In the genomic region with DNA sequence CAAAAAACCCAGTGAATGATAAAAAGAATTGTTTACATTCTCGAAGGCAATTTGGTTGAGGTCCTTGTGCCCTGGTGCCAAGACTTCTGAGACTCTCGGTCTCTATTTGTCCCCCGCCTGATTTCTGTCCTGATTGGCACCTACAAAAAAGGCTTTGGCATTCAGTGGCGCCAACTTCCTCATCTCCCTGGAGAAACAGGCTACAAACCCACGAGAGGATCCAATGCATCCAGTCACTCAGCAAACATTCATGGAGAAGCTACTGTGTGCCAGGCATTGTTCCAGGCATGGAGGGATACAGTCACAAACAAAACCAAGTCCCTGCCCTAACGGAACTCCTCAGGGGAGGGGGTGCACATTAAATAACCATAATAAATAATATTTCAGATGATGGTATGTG, we compare ENCODE assay signal across 15 cellular contexts. TPM values are rescaled to one million over a fixed set of nuclear protein-coding genes. Genes with fewer than 3 reads are reported as not detected.
DNase-seq lines count a peak whose midpoint lies in the region; FAIRE-seq and TF ChIP-seq lines count a peak whose summit lies in the region.
"Had no signal": no experiment of that assay in that cellular context is flagged by ENCODE, and none has a peak within 500 bp of the region (broad histone marks: within the 10 kb centered on the region; RNA-seq: fewer than 3 reads in every experiment).

No MANE protein-coding gene starts in this region.

- no peak for TF ChIP-seq POLR2A in H1 (IDR thresholded peaks at IDR 0.05; ENCODE audit: control extremely low read depth in 1 of 2, low read depth in 2 of 2, low read length in 2 of 2)

- FAIRE-seq in H1 (lab: Jason Lieb, UNC): no peak
- FAIRE-seq: A549, D721Med had no signal

- WGBS in H1 (ENCODE audit: extremely low coverage in 1 of 2, insufficient coverage in 1 of 2, insufficient read length in 1 of 2, insufficient replicate concordance in 2 of 2, low coverage in 1 of 2, low lambda C conversion rate in 2 of 2, missing lambda C conversion rate in 1 of 2), 2 experiments: 85% methylated on average over 6 of the region's 6 CpGs; no CpG with 5 or more reads in 1 of the 2 experiments

- POLR2A ChIA-PET in H1 (lab: Charles Lee; ENCODE audit: partially characterized antibody): no interaction called here

- H2BK5ac ChIP-seq in H1 (ENCODE audit: low read depth, low read length): no peak overlapping the region

- 0 out of 2 replicates have a peak overlapping the region, but pooled peaks have one; percentile 6 for H2BK15ac ChIP-seq in H1 (ENCODE audit: low read length)

- H3K18ac ChIP-seq in H1 (ENCODE audit: extremely low read depth, low read length): no peak overlapping the region

- TF ChIP-seq CTCF in H1 (IDR thresholded peaks at IDR 0.05; ENCODE audit: control extremely low read depth in 1 of 3, insufficient read depth in 1 of 3, low read depth in 1 of 3, low read length in 3 of 3) (no peak), parathyroid adenoma (IDR thresholded peaks at IDR 0.05) (no peak)

- H3K4ac ChIP-seq in H1 (replicated peaks; ENCODE audit: insufficient read length, low read depth, low read length): no peak overlapping the region

- peak; percentile 25 for DNase-seq in M059J (ENCODE audit: low read depth)
- peak; percentile 18 for DNase-seq in NCI-H69 (lab: John Stamatoyannopoulos, UW)
- no peak for DNase-seq in H1 (ENCODE audit: low read depth in 1 of 2, low spot score in 2 of 2)
- no peak for DNase-seq in HPDE6-E6E7 (ENCODE audit: extremely low spot score)
- DNase-seq in G401 (ENCODE audit: low spot score): no peak
- DNase-seq in OCI-M2 (lab: John Stamatoyannopoulos, UW; ENCODE audit: unreplicated experiment): no peak
- DNase-seq: BE2C; CD8-positive, alpha-beta T cell; COR-L47; DMS153; H9 had no signal

- H4K8ac ChIP-seq in H1 (ENCODE audit: extremely low read depth, insufficient read depth, low read length): no peak overlapping the region

- H3K23ac ChIP-seq in H1 (ENCODE audit: insufficient read length): no peak overlapping the region

- TF ChIP-seq RAD21 in H1 (IDR thresholded peaks at IDR 0.05 in 1 of 2, conservative IDR thresholded peaks at IDR 0.05 in 1 of 2; ENCODE audit: low read depth in 2 of 2, low read length in 2 of 2): no peak

- TF ChIP-seq EP300 in H1 (IDR thresholded peaks at IDR 0.05; ENCODE audit: borderline replicate concordance in 1 of 2, low read depth in 2 of 2, low read length in 2 of 2): no peak

- no peaks in the 10 kb centered on the region for H4K20me1 ChIP-seq in H1 (replicated peaks in 1 of 2; ENCODE audit: control insufficient read depth in 1 of 2, insufficient read depth in 2 of 2, low read length in 2 of 2)

- H3K9me3 ChIP-seq in H1 (ENCODE audit: insufficient read depth in 2 of 2, low read depth in 1 of 2, low read length in 1 of 2) (no peaks in the 10 kb centered on the region), parathyroid adenoma (ENCODE audit: control insufficient read depth, low read length) (no peaks in the 10 kb centered on the region)
- H3K9me3 ChIP-seq: A549, BE2C had no signal

- no peaks in the 10 kb centered on the region for H3K79me1 ChIP-seq in H1 (ENCODE audit: low read depth, low read length)

- H2AFZ ChIP-seq in H1 (ENCODE audit: low read length) (no peak overlapping the region), parathyroid adenoma (peak overlapping the region; percentile 31)
- H2AFZ ChIP-seq: GM23338 had no signal

- no peak overlapping the region for H2BK12ac ChIP-seq in H1 (ENCODE audit: low read depth, low read length)

- in situ Hi-C loops in G401 (cut with HindIII; ENCODE audit: low sequenced_read_pairs): no loop called here

- H3K9ac ChIP-seq in H1 (replicated peaks in 1 of 4; ENCODE audit: extremely low read depth in 1 of 4, low read depth in 3 of 4, low read length in 3 of 4) (no peak overlapping the region), parathyroid adenoma (no peak overlapping the region)

- H3K27me3 ChIP-seq in H1 (replicated peaks in 1 of 4; ENCODE audit: control insufficient read depth in 3 of 4, extremely low read depth in 1 of 4, insufficient read depth in 3 of 4, low read length in 3 of 4) (no peaks in the 10 kb centered on the region; a peak in 1 of 7 replicates), parathyroid adenoma (ENCODE audit: control insufficient read depth, insufficient read depth, low read length) (no peaks in the 10 kb centered on the region)
- H3K27me3 ChIP-seq: BE2C had no signal

- H3K4me3 ChIP-seq in H1 (ENCODE audit: extremely low read depth in 1 of 4, insufficient read depth in 2 of 4, low read depth in 3 of 4, low read length in 4 of 4): no peak overlapping the region
- peak overlapping the region; percentile 15 for H3K4me3 ChIP-seq in parathyroid adenoma (ENCODE audit: low read depth, low read length)
- H3K4me3 ChIP-seq: A549, GM23338 had no signal

- CTCF ChIA-PET in H1 (lab: Charles Lee; ENCODE audit: partially characterized antibody): interaction anchor here (1.8 to 2.1 kb wide), 2 partner anchors 67 to 137 kb away, joined by 6 to 7 read pairs; no protein-coding TSS in a partner anchor

- H2BK120ac ChIP-seq in H1 (replicated peaks; ENCODE audit: low read depth, low read length): no peak overlapping the region

- no peak overlapping the region for H2BK20ac ChIP-seq in H1 (ENCODE audit: low read length)

- H3K56ac ChIP-seq in H1 (replicated peaks; ENCODE audit: insufficient read length, low read depth, low read length): no peak overlapping the region

- H3K4me1 ChIP-seq in H1 (replicated peaks in 1 of 4; ENCODE audit: control insufficient read depth in 3 of 4, insufficient read depth in 4 of 4, low read length in 3 of 4) (peaks cover 0 to 20% (median 6%) of the 10 kb centered on the region in 4 experiments; a peak in 5 of 7 replicates), parathyroid adenoma (peaks cover 33% of the 10 kb centered on the region)
- H3K4me1 ChIP-seq: A549, BE2C had no signal

- no peak overlapping the region for H4K91ac ChIP-seq in H1 (replicated peaks; ENCODE audit: insufficient read length, low read length)

- no peaks in the 10 kb centered on the region for H3K23me2 ChIP-seq in H1 (ENCODE audit: low read depth, low read length)

- H3K4me2 ChIP-seq in H1 (ENCODE audit: insufficient read depth in 1 of 2, low read depth in 2 of 2, low read length in 2 of 2) (no peak overlapping the region), parathyroid adenoma (ENCODE audit: low read length) (peak overlapping the region; percentile 50)
- H3K4me2 ChIP-seq: A549, GM23338 had no signal

- no peak overlapping the region for H3K14ac ChIP-seq in H1 (ENCODE audit: insufficient read length)

- no peak overlapping the region for H4K5ac ChIP-seq in H1 (ENCODE audit: insufficient read length, low read depth, low read length)

- H3K27ac ChIP-seq in H1 (ENCODE audit: low read depth, low read length) (no peak overlapping the region), parathyroid adenoma (peak overlapping the region; percentile 96)
- H3K27ac ChIP-seq: A549 had no signal

- no peaks in the 10 kb centered on the region for H3K36me3 ChIP-seq in H1 (ENCODE audit: control insufficient read depth in 2 of 4, insufficient read depth in 4 of 4, low read length in 3 of 4)
- no peaks in the 10 kb centered on the region for H3K36me3 ChIP-seq in parathyroid adenoma (ENCODE audit: control insufficient read depth, insufficient read depth, low read length)
- H3K36me3 ChIP-seq: BE2C had no signal

- H3K79me2 ChIP-seq in H1 (ENCODE audit: control insufficient read depth in 1 of 2, insufficient read depth in 2 of 2, low read length in 2 of 2): no peaks in the 10 kb centered on the region
- H3K79me2 ChIP-seq in parathyroid adenoma: no peaks in the 10 kb centered on the region

- no peak overlapping the region for H2AK5ac ChIP-seq in H1 (ENCODE audit: low read depth, low read length)

TF ChIP-seq in H1, 55 proteins besides CTCF, POLR2A, EP300 and RAD21 (continues in another document):
- TF ChIP-seq RXRA (IDR thresholded peaks at IDR 0.05; ENCODE audit: insufficient read depth, low read depth, low read length) (no peak), KDM1A (IDR thresholded peaks at IDR 0.05; ENCODE audit: borderline replicate concordance, low read length) (no peak)

RNA-seq across cellular contexts. Expression of a gene that starts 42.7 kb away (rescaled TPM):
- total RNA-seq in M059J (2014; rRNA removed; shearing (Covaris generic)): 24.7 and 31.4 TPM in 2 replicates
- total RNA-seq in H1 (2021; fragmentation: NEBNext Ultra II Directional; extraction: Animal tissue kit (Norgen Biotek cat#: 25700)): 12.2 and 12.9 TPM in 2 replicates
- polyA plus RNA-seq in H1 (2011; rRNA removed): 7.9 and 9.9 TPM in 2 replicates
- polyA plus RNA-seq in H1 (2011; cell fraction: cytosol; rRNA removed): 8.8 TPM
- 12.0 TPM for polyA plus RNA-seq in H1 (2011; cell fraction: nucleus; rRNA removed)
- polyA plus RNA-seq in H1 (2012, experiment 1 of 2): 9.3 to 13.8 TPM (median 11.0 TPM) in 4 replicates
- 14.2 TPM for polyA plus RNA-seq in H1 (2012, experiment 2 of 2)
- 16.5 TPM for polyA plus RNA-seq in H1 (2013, experiment 1 of 2)
- 15.9 TPM for polyA plus RNA-seq in H1 (2013, experiment 2 of 2)
- 4.8 and 5.7 TPM in 2 replicates for polyA minus RNA-seq in H1 (2011; rRNA and poly(A)+ RNA removed)
- 17.6 TPM for polyA minus RNA-seq in H1 (2011; cell fraction: cytosol; rRNA and poly(A)+ RNA removed)
- polyA minus RNA-seq in H1 (2011; cell fraction: nucleus; rRNA and poly(A)+ RNA removed): 18.8 TPM
- total RNA-seq in G401 (2014; rRNA removed; shearing (Covaris generic)): 3.3 and 6.6 TPM in 2 replicates

Comparison
In these comparisons a context has a peak if more than half of its experiments do, and no peak if none do; other contexts are left out.
1. DNase-seq: peak in M059J (single experiment) and NCI-H69 (single experiment); none in H1 (0 of 2), HPDE6-E6E7 (single experiment), G401 (single experiment) and OCI-M2 (single experiment).